9 cellular contexts compared by ENCODE assay signal in genomic region chr4:663046-663437, GRCh38. TPM values are rescaled to one million over a fixed set of nuclear protein-coding genes. Genes with fewer than 3 reads are reported as not detected.
DNase-seq lines count a peak whose midpoint lies in the region; ATAC-seq and TF ChIP-seq lines count a peak whose summit lies in the region.
"Had no signal": no experiment of that assay in that cellular context is flagged by ENCODE, and none has a peak within 500 bp of the region (broad histone marks: within the 10 kb centered on the region; RNA-seq: fewer than 3 reads in every experiment).

No MANE protein-coding gene starts in this region.

- H3K4me1 Mint-ChIP-seq in activated T-cell treated with anti-CD3 and anti-CD28 coated beads, Interleukin-2, amount 50 U/mL, for 72 hours (ENCODE audit: low read depth), result peaks cover 19% of the 10 kb centered on the region

- no peaks in the 10 kb centered on the region for H3K27me3 Mint-ChIP-seq in activated T-cell treated with anti-CD3 and anti-CD28 coated beads, Interleukin-2, amount 50 U/mL, for 72 hours (ENCODE audit: low read depth)

- H3K36me3 Mint-ChIP-seq in activated T-cell treated with anti-CD3 and anti-CD28 coated beads, Interleukin-2, amount 50 U/mL, for 72 hours (ENCODE audit: insufficient read depth in 2 of 2), result peaks cover 5 to 9% of the 10 kb centered on the region in 2 donors

- peak in 1 of 2 donors; percentile 1 for ATAC-seq in activated T-cell treated with anti-CD3 and anti-CD28 coated beads, Interleukin-2, amount 50 U/mL, for 72 hours (replicated peaks in 1 of 2)
- ATAC-seq in HG03342 (IDR thresholded peaks at IDR 0.05; ENCODE audit: unreplicated experiment), result no peak
- ATAC-seq in GM21529 (IDR thresholded peaks at IDR 0.05; ENCODE audit: unreplicated experiment), result no peak

- H3K4me1 ChIP-seq in mesodermal cell (ENCODE audit: control insufficient read depth, insufficient read depth, low read length, poor library complexity, severe bottlenecking) (no peaks in the 10 kb centered on the region), tibial nerve (peaks cover 0 to 13% (median 0%) of the 10 kb centered on the region in 4 donors)

- TF ChIP-seq CTCF in astrocyte of the cerebellum (IDR thresholded peaks at IDR 0.05; ENCODE audit: low read depth, low read length, missing control alignments) (no peak), tibial nerve (IDR thresholded peaks at IDR 0.05) (no peak)

- 82 to 95% methylated on average over 18 to 19 of the region's 20 CpGs for WGBS in mesodermal cell (ENCODE audit: insufficient coverage in 2 of 2), 2 experiments
- WGBS in tibial nerve, 2 donors, result 47 to 54% methylated on average over 20 of the region's 20 CpGs

- in situ Hi-C loops in astrocyte of the cerebellum (cut with HindIII; ENCODE audit: low sequenced_read_pairs), result no loop called here

- peaks cover 0 to 23% of the 10 kb centered on the region in 2 donors for H3K27me3 ChIP-seq in tibial nerve

- no peak for DNase-seq in activated T-cell treated with anti-CD3 and anti-CD28 coated beads, Interleukin-2, amount 50 U/mL, for 72 hours
- DNase-seq in activated T-cell treated with anti-CD3 and anti-CD28 coated beads, Interleukin-2, amount 50 U/mL, for 1 hour, result no peak
- no peak for DNase-seq in astrocyte of the cerebellum (ENCODE audit: low read depth)
- no peak for DNase-seq in tibial nerve (ENCODE audit: low spot score in 2 of 2)
- no peak for DNase-seq in stimulated activated naive CD4-positive, alpha-beta T cell treated with Interleukin-2 at 50 U/mL for 16 hours (lab: John Stamatoyannopoulos, UW)
- DNase-seq: NCI-H2227 treated with DMSO at 0.1 percent for 48 hours had no signal

- peak overlapping the region; percentile 68 for H3K27ac Mint-ChIP-seq in activated T-cell treated with anti-CD3 and anti-CD28 coated beads, Interleukin-2, amount 50 U/mL, for 72 hours

- TF ChIP-seq POLR2A in tibial nerve (IDR thresholded peaks at IDR 0.05), result no peak

- no peak overlapping the region for H3K27ac ChIP-seq in mesodermal cell (ENCODE audit: low read depth, low read length, severe bottlenecking)
- H3K27ac ChIP-seq in tibial nerve, result peak overlapping the region in 1 of 4 donors; percentile 59

- H3K9me3 ChIP-seq in mesodermal cell (ENCODE audit: control insufficient read depth, low read length), result no peaks in the 10 kb centered on the region
- no peaks in the 10 kb centered on the region for H3K9me3 ChIP-seq in tibial nerve

- no peaks in the 10 kb centered on the region for H3K36me3 ChIP-seq in mesodermal cell (ENCODE audit: control insufficient read depth, insufficient read depth, low read length)
- no peaks in the 10 kb centered on the region for H3K36me3 ChIP-seq in tibial nerve

- H3K4me3 ChIP-seq in astrocyte of the cerebellum (ENCODE audit: low read depth, low read length) (peak overlapping the region; percentile 36), mesodermal cell (ENCODE audit: extremely low read depth, insufficient read depth, low read length, poor library complexity, severe bottlenecking) (peak overlapping the region; percentile 46), tibial nerve (peak overlapping the region; percentile 48 to 60 (median 54))

- peaks cover 3 to 4% of the 10 kb centered on the region in 2 donors for H3K9me3 Mint-ChIP-seq in activated T-cell treated with anti-CD3 and anti-CD28 coated beads, Interleukin-2, amount 50 U/mL, for 72 hours

- no peak for TF ChIP-seq EP300 in tibial nerve (IDR thresholded peaks at IDR 0.05)

- H3K4me3 Mint-ChIP-seq in activated T-cell treated with anti-CD3 and anti-CD28 coated beads, Interleukin-2, amount 50 U/mL, for 72 hours, result peak overlapping the region; percentile 90

RNA-seq across cellular contexts. Expression of gene ATP5ME, which starts 11.0 kb away (rescaled TPM):
- 100 to 1,000 TPM; 108 to 125 TPM for total RNA-seq in activated T-cell treated with anti-CD3 and anti-CD28 coated beads, Interleukin-2, amount 50 U/mL, for 72 hours
- 302 TPM for polyA plus RNA-seq in mesodermal cell (2013, experiment 1 of 2)
- polyA plus RNA-seq in mesodermal cell (2013, experiment 2 of 2), result 291 TPM
- 100 to 1,000 TPM in 3 of 4 donors, 10 to 100 TPM in 1; 50.0 to 219 (median 139) TPM for total RNA-seq in tibial nerve

RNA-seq across cellular contexts. Expression of gene MYL5, which starts 11.3 kb away (rescaled TPM):
- 10 to 100 TPM; 21.3 TPM for total RNA-seq in activated T-cell treated with anti-CD3 and anti-CD28 coated beads, Interleukin-2, amount 50 U/mL, for 72 hours
- 7.4 TPM for polyA plus RNA-seq in mesodermal cell (2013, experiment 1 of 2)
- polyA plus RNA-seq in mesodermal cell (2013, experiment 2 of 2), result 7.5 TPM
- total RNA-seq in tibial nerve, result 10 to 100 TPM in 3 of 4 donors, 1 to 10 TPM in 1; 5.2 to 32.8 (median 12.9) TPM

RNA-seq across cellular contexts. Expression of gene SLC49A3, which starts 25.9 kb away (rescaled TPM):
- total RNA-seq in activated T-cell treated with anti-CD3 and anti-CD28 coated beads, Interleukin-2, amount 50 U/mL, for 72 hours, result under 1 TPM; 0.29 to 0.37 TPM
- 2.2 TPM for polyA plus RNA-seq in mesodermal cell (2013, experiment 1 of 2)
- polyA plus RNA-seq in mesodermal cell (2013, experiment 2 of 2), result 1.6 TPM
- total RNA-seq in tibial nerve, result 10 to 100 TPM in 3 of 4 donors, 1 to 10 TPM in 1; 5.9 to 18.0 (median 14.3) TPM

RNA-seq across cellular contexts. Expression of gene PDE6B, which starts 37.7 kb away (rescaled TPM):
- 10 to 100 TPM; 14.0 to 18.9 TPM for total RNA-seq in activated T-cell treated with anti-CD3 and anti-CD28 coated beads, Interleukin-2, amount 50 U/mL, for 72 hours
- polyA plus RNA-seq in mesodermal cell (2013, experiment 1 of 2), result 3.8 TPM
- 2.0 TPM for polyA plus RNA-seq in mesodermal cell (2013, experiment 2 of 2)
- 1 to 10 TPM in 1 of 4 donors, under 1 TPM in 1, not detected in 2; 0.98 to 1.3 TPM for total RNA-seq in tibial nerve

RNA-seq across cellular contexts. Expression of gene PCGF3, which starts 42.6 kb away (rescaled TPM):
- 10 to 100 TPM; 31.5 to 35.5 TPM for total RNA-seq in activated T-cell treated with anti-CD3 and anti-CD28 coated beads, Interleukin-2, amount 50 U/mL, for 72 hours
- 56.3 TPM for polyA plus RNA-seq in mesodermal cell (2013, experiment 1 of 2)
- polyA plus RNA-seq in mesodermal cell (2013, experiment 2 of 2), result 51.8 TPM
- total RNA-seq in tibial nerve, result 100 to 1,000 TPM in 2 of 4 donors, 10 to 100 TPM in 2; 54.8 to 123 (median 90.5) TPM

Comparison
In these comparisons a context has a peak if more than half of its experiments do, and no peak if none do; other contexts are left out.
1. RNA of gene SLC49A3, which starts 25.9 kb away (total RNA-seq): 5.9 to 18.0 TPM in tibial nerve; 0.29 to 0.37 TPM in activated T-cell treated with anti-CD3 and anti-CD28 coated beads, Interleukin-2, amount 50 U/mL, for 72 hours; every median in the first group is over 4 times any median in the second.
2. Peak in every context shown above with its lines, with median percentiles within 50 percentile points of each other: H3K4me3 ChIP-seq.